Comparison of ENCODE assay signal across 11 cellular contexts in genomic region chr11:67264886-67265632, GRCh38. TPM values are rescaled to one million over a fixed set of nuclear protein-coding genes. Genes with fewer than 3 reads are reported as not detected.
DNase-seq lines count a peak whose midpoint lies in the region; ATAC-seq, FAIRE-seq and TF ChIP-seq lines count a peak whose summit lies in the region.
"Had no signal": no experiment of that assay in that cellular context is flagged by ENCODE, and none has a peak within 500 bp of the region (broad histone marks: within the 10 kb centered on the region; RNA-seq: fewer than 3 reads in every experiment).

No MANE protein-coding gene starts in this region.

- peaks cover 40% of the 10 kb centered on the region for H3K4me1 ChIP-seq in A549
- peaks cover 30% of the 10 kb centered on the region for H3K4me1 ChIP-seq in GM23248 (ENCODE audit: insufficient read depth)

- DNase-seq in A549 (ENCODE audit: low read depth in 1 of 2, low spot score in 1 of 2), result no peak
- peak; percentile 43 for DNase-seq in GM23248
- peak; percentile 35 for DNase-seq in activated naive CD8-positive, alpha-beta T cell treated with anti-CD3 and anti-CD28 coated beads, Interleukin-2, amount 50 U/mL, for 24 hours
- DNase-seq in naive thymus-derived CD8-positive, alpha-beta T cell, result peak in 1 of 10 donors; percentile 61
- no peak for DNase-seq in occipital lobe (lab: John Stamatoyannopoulos, UW)
- no peak for DNase-seq in HUDEP-2 (lab: John Stamatoyannopoulos, UW; ENCODE audit: unreplicated experiment in 76 of 76)
- no peak for DNase-seq in frontal cortex (ENCODE audit: low spot score in 2 of 2)
- DNase-seq: dermis blood vessel endothelial cell, NCI-H1105 had no signal

- peaks cover 40% of the 10 kb centered on the region for H3K79me2 ChIP-seq in GM23248 (ENCODE audit: insufficient read depth)

- no peaks in the 10 kb centered on the region for H3K27me3 ChIP-seq in GM23248 (replicated peaks; ENCODE audit: insufficient read depth)

- H3K9me2 ChIP-seq in GM23248 (ENCODE audit: insufficient read depth), result no peaks in the 10 kb centered on the region

- H3K36me3 ChIP-seq in GM23248 (ENCODE audit: low read depth), result no peaks in the 10 kb centered on the region

- H3K27ac Mint-ChIP-seq in activated naive CD8-positive, alpha-beta T cell treated with anti-CD3 and anti-CD28 coated beads, Interleukin-2, amount 50 U/mL, for 24 hours, result peak overlapping the region; percentile 80
- peak overlapping the region; percentile 78 to 90 (median 88) for H3K27ac Mint-ChIP-seq in naive thymus-derived CD8-positive, alpha-beta T cell

- no peak overlapping the region for H3K4me3 ChIP-seq in A549
- H3K4me3 ChIP-seq in GM23248, result no peak overlapping the region
- H3K4me3 ChIP-seq: mucosa of descending colon had no signal

- 92% methylated on average over 6 of the region's 6 CpGs for WGBS in A549 (ENCODE audit: missing lambda C conversion rate)
- WGBS in GM23248 (ENCODE audit: low coverage in 1 of 2, low lambda C conversion rate in 2 of 2, missing lambda C conversion rate in 2 of 2), 2 experiments, result 66 to 82% methylated on average over 5 to 6 of the region's 6 CpGs

- no peak for TF ChIP-seq CTCF in A549 (IDR thresholded peaks at IDR 0.05)

- H3K9me3 ChIP-seq in A549 (no peaks in the 10 kb centered on the region), GM23248 (ENCODE audit: low read depth) (no peaks in the 10 kb centered on the region)
- H3K9me3 ChIP-seq: mucosa of descending colon had no signal

- POLR2A ChIA-PET in A549 (lab: Yijun Ruan, JAX), result interaction anchor here (0.6 kb wide), 1 partner anchor 53 kb away, joined by 3 read pairs; no protein-coding TSS in a partner anchor
- POLR2A ChIA-PET in naive thymus-derived CD8-positive, alpha-beta T cell (lab: Charles Lee), result interaction anchor here (0.8 to 35.0 kb wide), 6 partner anchors 11 to 762 kb away, joined by 3 to 2293 read pairs (median 3); partner anchors contain the start of genes ANKRD13D and SSH3

- TF ChIP-seq RAD21 in A549 (conservative IDR thresholded peaks at IDR 0.05 in 1 of 2, IDR thresholded peaks at IDR 0.05 in 1 of 2), result no peak

- H3K27me3 Mint-ChIP-seq in activated naive CD8-positive, alpha-beta T cell treated with anti-CD3 and anti-CD28 coated beads, Interleukin-2, amount 50 U/mL, for 24 hours, result peaks cover 2% of the 10 kb centered on the region
- H3K27me3 Mint-ChIP-seq in naive thymus-derived CD8-positive, alpha-beta T cell, result no peaks in the 10 kb centered on the region

- no peak for TF ChIP-seq EP300 in A549 (IDR thresholded peaks at IDR 0.05)

- in situ Hi-C loops in GM23248 (cut with MboI), result no loop called here

- no peak for TF ChIP-seq POLR2A in A549 (IDR thresholded peaks at IDR 0.05; ENCODE audit: low read length)

- peaks cover 75% of the 10 kb centered on the region for H3K4me1 Mint-ChIP-seq in activated naive CD8-positive, alpha-beta T cell treated with anti-CD3 and anti-CD28 coated beads, Interleukin-2, amount 50 U/mL, for 24 hours
- H3K4me1 Mint-ChIP-seq in naive thymus-derived CD8-positive, alpha-beta T cell, result peaks cover 28 to 61% (median 58%) of the 10 kb centered on the region in 4 donors

- CTCF ChIA-PET in A549 (lab: Yijun Ruan, JAX), result interaction anchor here (0.8 to 4.9 kb wide), 8 partner anchors 12 to 241 kb away, joined by 3 to 178 read pairs (median 4); partner anchors contain the start of gene SSH3

- H3F3A ChIP-seq in GM23248 (ENCODE audit: insufficient read depth), result peaks cover 15% of the 10 kb centered on the region

- H3K4me2 ChIP-seq in A549 (no peak overlapping the region), GM23248 (ENCODE audit: unreplicated experiment) (no peak overlapping the region)

- FAIRE-seq in A549 (lab: Jason Lieb, UNC), result no peak
- no peak for FAIRE-seq in frontal cortex (lab: Jason Lieb, UNC)

- H3K27ac ChIP-seq in A549 (no peak overlapping the region), GM23248 (no peak overlapping the region)

- H3K36me3 Mint-ChIP-seq in activated naive CD8-positive, alpha-beta T cell treated with anti-CD3 and anti-CD28 coated beads, Interleukin-2, amount 50 U/mL, for 24 hours (ENCODE audit: low read depth), result peaks cover 28% of the 10 kb centered on the region
- H3K36me3 Mint-ChIP-seq in naive thymus-derived CD8-positive, alpha-beta T cell, result peaks cover 4 to 17% (median 12%) of the 10 kb centered on the region in 3 donors

- no peak overlapping the region for H3K9ac ChIP-seq in GM23248

- no peaks in the 10 kb centered on the region for H4K20me1 ChIP-seq in GM23248 (ENCODE audit: insufficient read depth)

- H3K4me3 Mint-ChIP-seq in activated naive CD8-positive, alpha-beta T cell treated with anti-CD3 and anti-CD28 coated beads, Interleukin-2, amount 50 U/mL, for 24 hours, result peak overlapping the region; percentile 77
- H3K4me3 Mint-ChIP-seq in naive thymus-derived CD8-positive, alpha-beta T cell, result peak overlapping the region; percentile 61 to 98 (median 78)

- no peak for ATAC-seq in A549
- peak; percentile 16 for ATAC-seq in activated naive CD8-positive, alpha-beta T cell treated with anti-CD3 and anti-CD28 coated beads, Interleukin-2, amount 50 U/mL, for 24 hours
- no peak for ATAC-seq in naive thymus-derived CD8-positive, alpha-beta T cell
- no peak for ATAC-seq in GM19351 (IDR thresholded peaks at IDR 0.05; ENCODE audit: unreplicated experiment)

- no peak overlapping the region for H2AFZ ChIP-seq in GM23248

- no peaks in the 10 kb centered on the region for H3K9me3 Mint-ChIP-seq in activated naive CD8-positive, alpha-beta T cell treated with anti-CD3 and anti-CD28 coated beads, Interleukin-2, amount 50 U/mL, for 24 hours
- no peaks in the 10 kb centered on the region for H3K9me3 Mint-ChIP-seq in naive thymus-derived CD8-positive, alpha-beta T cell

TF ChIP-seq in A549, 52 proteins besides CTCF, POLR2A, EP300 and RAD21:
- TF ChIP-seq GATA3 (IDR thresholded peaks at IDR 0.05; ENCODE audit: borderline replicate concordance) (no peak), FOSL2 (IDR thresholded peaks at IDR 0.05) (no peak), FOSL2 (CRISPR knock-in tag; IDR thresholded peaks at IDR 0.05) (0 out of 2 replicates have a peak, but pooled peaks have one; percentile 8)

RNA-seq across cellular contexts. Expression of gene GRK2, which starts 1.2 kb away (rescaled TPM):
- polyA plus RNA-seq in A549 (2011; rRNA removed) (20.1 and 20.5 TPM in 2 replicates), A549 (2017; fragmentation: RNase III; extraction: RNeasy Plus Mini Kit Qiagen cat#74134 plus additional on column Dnase treatment) (27.0 to 29.7 TPM (median 29.5 TPM) in 3 replicates), GM23248 (2016; fragmentation: Nextera tagmentation; extraction: Ambion mirVana) (6.0 and 7.8 TPM in 2 replicates)
- 45.9 and 64.0 TPM in 2 replicates for polyA plus RNA-seq in A549 (2012; cell fraction: cytosol; rRNA removed)
- polyA plus RNA-seq in A549 (2012; cell fraction: nucleus; rRNA removed), result 135 and 175 TPM in 2 replicates
- polyA minus RNA-seq in A549 (2011; rRNA and poly(A)+ RNA removed), result 64.2 and 65.8 TPM in 2 replicates
- total RNA-seq in GM23248 (2014; rRNA removed; shearing (Covaris generic)), result 43.0 and 54.9 TPM in 2 replicates
- total RNA-seq in naive thymus-derived CD8-positive, alpha-beta T cell, result 100 to 1,000 TPM; 345 to 354 TPM
- polyA plus RNA-seq in naive thymus-derived CD8-positive, alpha-beta T cell, result 10 to 100 TPM; 16.8 to 70.7 (median 31.1) TPM
- total RNA-seq in occipital lobe (44.9 TPM), frontal cortex (46.9 TPM)

RNA-seq across cellular contexts. Expression of gene ANKRD13D, which starts 24.0 kb away (rescaled TPM):
- polyA plus RNA-seq in A549 (2011; rRNA removed), result 15.4 and 17.0 TPM in 2 replicates
- 43.0 and 51.7 TPM in 2 replicates for polyA plus RNA-seq in A549 (2012; cell fraction: cytosol; rRNA removed)
- polyA plus RNA-seq in A549 (2012; cell fraction: nucleus; rRNA removed), result 143 and 169 TPM in 2 replicates
- 22.5 to 24.5 TPM (median 24.2 TPM) in 3 replicates for polyA plus RNA-seq in A549 (2017; fragmentation: RNase III; extraction: RNeasy Plus Mini Kit Qiagen cat#74134 plus additional on column Dnase treatment)
- 20.3 and 34.1 TPM in 2 replicates for polyA minus RNA-seq in A549 (2011; rRNA and poly(A)+ RNA removed)
- 27.6 and 42.9 TPM in 2 replicates for total RNA-seq in GM23248 (2014; rRNA removed; shearing (Covaris generic))
- polyA plus RNA-seq in GM23248 (2016; fragmentation: Nextera tagmentation; extraction: Ambion mirVana), result 13.4 and 16.4 TPM in 2 replicates
- 100 to 1,000 TPM; 189 to 206 TPM for total RNA-seq in naive thymus-derived CD8-positive, alpha-beta T cell
- 10 to 100 TPM in 2 of 3 donors, 1 to 10 TPM in 1; 6.0 to 18.3 (median 10.1) TPM for polyA plus RNA-seq in naive thymus-derived CD8-positive, alpha-beta T cell
- total RNA-seq in occipital lobe, result 49.4 TPM
- 55.8 TPM for total RNA-seq in frontal cortex

RNA-seq across cellular contexts. Expression of gene SSH3, which starts 38.3 kb away (rescaled TPM):
- polyA plus RNA-seq in A549 (2011; rRNA removed) (13.7 and 13.9 TPM in 2 replicates), A549 (2017; fragmentation: RNase III; extraction: RNeasy Plus Mini Kit Qiagen cat#74134 plus additional on column Dnase treatment) (18.6 to 24.1 TPM (median 23.8 TPM) in 3 replicates), GM23248 (2016; fragmentation: Nextera tagmentation; extraction: Ambion mirVana) (25.2 and 26.4 TPM in 2 replicates)
- polyA plus RNA-seq in A549 (2012; cell fraction: cytosol; rRNA removed), result 16.4 and 20.2 TPM in 2 replicates
- 66.0 and 81.7 TPM in 2 replicates for polyA plus RNA-seq in A549 (2012; cell fraction: nucleus; rRNA removed)
- 11.2 TPM in 2 replicates for polyA minus RNA-seq in A549 (2011; rRNA and poly(A)+ RNA removed)
- 20.1 and 41.6 TPM in 2 replicates for total RNA-seq in GM23248 (2014; rRNA removed; shearing (Covaris generic))
- 10 to 100 TPM; 18.1 to 25.3 TPM for total RNA-seq in naive thymus-derived CD8-positive, alpha-beta T cell
- polyA plus RNA-seq in naive thymus-derived CD8-positive, alpha-beta T cell, result 1 to 10 TPM; 1.7 to 4.5 (median 3.2) TPM
- total RNA-seq in occipital lobe (2.0 TPM), frontal cortex (2.0 TPM)

Comparison
In these comparisons a context has a peak if more than half of its experiments do, and no peak if none do; other contexts are left out.
1. DNase-seq: peak in GM23248 (single experiment) and activated naive CD8-positive, alpha-beta T cell treated with anti-CD3 and anti-CD28 coated beads, Interleukin-2, amount 50 U/mL, for 24 hours (single experiment); none in A549 (0 of 2), occipital lobe (single experiment), HUDEP-2 (0 of 76) and frontal cortex (0 of 2).